Comparison of ENCODE assay signal across 2 cellular contexts in the genomic region with DNA sequence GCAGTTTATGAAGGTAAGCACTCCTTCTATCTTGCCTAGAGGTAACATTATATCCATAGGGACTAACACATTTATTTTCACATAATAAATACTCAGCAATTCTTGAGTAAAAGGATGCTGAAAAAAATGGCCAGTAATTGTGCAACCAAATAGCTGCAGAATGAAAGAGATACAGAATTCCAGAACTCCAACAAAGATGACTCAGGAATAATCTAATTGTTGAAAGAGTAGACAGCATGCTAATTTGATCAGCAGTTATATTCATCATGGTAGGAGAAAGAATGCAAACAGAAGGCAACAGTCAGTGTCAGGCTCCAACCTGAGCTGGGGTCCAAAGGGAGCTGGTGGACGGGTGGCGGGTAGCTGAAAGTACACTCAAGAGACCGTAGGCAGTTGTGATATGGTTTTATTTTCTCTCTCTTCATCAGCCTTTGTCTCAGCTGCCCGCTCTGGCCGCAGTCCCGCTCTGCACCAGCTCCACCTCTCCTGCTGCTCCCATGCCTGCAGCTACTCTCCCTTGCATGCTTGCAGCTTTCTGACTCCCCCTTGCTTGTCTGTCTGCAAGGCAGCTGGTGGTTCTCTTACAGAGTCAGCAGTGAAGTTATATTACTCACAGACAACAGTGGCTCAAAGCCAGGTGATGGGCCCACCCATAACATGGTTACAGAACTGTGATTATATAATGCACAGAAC.
TF ChIP-seq lines count a peak whose summit lies in the region.

No MANE protein-coding gene starts in this region.

TF ChIP-seq in SK-N-SH treated with all-trans-retinoic acid at 6 μM for 48 hours, 23 proteins besides CTCF, POLR2A, EP300 and RAD21 (continued from another document):
- TF ChIP-seq, protein P1, sequence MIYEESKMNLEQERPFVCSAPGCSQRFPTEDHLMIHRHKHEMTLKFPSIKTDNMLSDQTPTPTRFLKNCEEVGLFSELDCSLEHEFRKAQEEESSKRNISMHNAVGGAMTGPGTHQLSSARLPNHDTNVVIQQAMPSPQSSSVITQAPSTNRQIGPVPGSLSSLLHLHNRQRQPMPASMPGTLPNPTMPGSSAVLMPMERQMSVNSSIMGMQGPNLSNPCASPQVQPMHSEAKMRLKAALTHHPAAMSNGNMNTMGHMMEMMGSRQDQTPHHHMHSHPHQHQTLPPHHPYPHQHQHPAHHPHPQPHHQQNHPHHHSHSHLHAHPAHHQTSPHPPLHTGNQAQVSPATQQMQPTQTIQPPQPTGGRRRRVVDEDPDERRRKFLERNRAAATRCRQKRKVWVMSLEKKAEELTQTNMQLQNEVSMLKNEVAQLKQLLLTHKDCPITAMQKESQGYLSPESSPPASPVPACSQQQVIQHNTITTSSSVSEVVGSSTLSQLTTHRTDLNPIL (CRISPR knock-in tag; IDR thresholded peaks at IDR 0.05; ENCODE audit: low read depth), result peak; percentile 36; the same call in 1 of the 2 replicates
- no peak for TF ChIP-seq BACH2 (CRISPR knock-in tag; IDR thresholded peaks at IDR 0.05; ENCODE audit: borderline replicate concordance)

TF ChIP-seq in SK-N-SH, 30 proteins besides CTCF, POLR2A, EP300 and RAD21 (continued from another document):
- no peak for TF ChIP-seq USF2 (IDR thresholded peaks at IDR 0.05; ENCODE audit: borderline replicate concordance, low read depth, low read length)
- no peak for TF ChIP-seq MEF2A (IDR thresholded peaks at IDR 0.05; ENCODE audit: borderline replicate concordance, low read depth)
